26 cellular contexts compared by ENCODE assay signal in genomic region chr16:11425140-11425539, GRCh38.
"Had no signal": no experiment of that assay in that cellular context is flagged by ENCODE, and none has a peak within 500 bp of the region (broad histone marks: within the 10 kb centered on the region; RNA-seq: fewer than 3 reads in every experiment).

No MANE protein-coding gene starts in this region.

- H3K4me1 Mint-ChIP-seq: activated naive CD8-positive, alpha-beta T cell treated with anti-CD3 and anti-CD28 coated beads, Interleukin-2, amount 50 U/mL, for 24 hours had no signal

- DNase-seq: activated CD4-positive, alpha-beta T cell treated with anti-CD3 and anti-CD28 coated beads, Interleukin-2, amount 10 ng/mL, durations not matched to agents 24 days and 14 days; activated CD4-positive, alpha-beta T cell treated with anti-CD3 and anti-CD28 coated beads, Interleukin-2, amount 50 U/mL, for 48 hours; activated CD8-positive, alpha-beta T cell treated with anti-CD3 and anti-CD28 coated beads, Interleukin-2, amount 10 ng/mL, durations not matched to agents 7 days and 5 days; activated gamma-delta T cell; activated naive CD4-positive, alpha-beta T cell treated with Interleukin-2 at 50 U/mL for 16 hours; activated naive CD8-positive, alpha-beta T cell treated with anti-CD3 and anti-CD28 coated beads, Interleukin-2, amount 50 U/mL, for 24 hours; activated T-cell treated with anti-CD3 and anti-CD28 coated beads, Interleukin-2, amount 50 U/mL, for 24 hours; anterior cingulate cortex; Kasumi-1; MG63; NCI-H1092; NCI-H1436 treated with DMSO at 0.1 percent for 48 hours; NCI-H1694 treated with DMSO at 0.1 percent for 48 hours; NCI-H2029; NCI-H345; NCI-H524 treated with DMSO at 0.1 percent for 48 hours; SHP77; SJCRH30; T1000; WERI-Rb-1 had no signal

- H3K4me3 Mint-ChIP-seq: activated CD4-positive, alpha-beta T cell treated with anti-CD3 and anti-CD28 coated beads, Interleukin-2, amount 10 ng/mL, durations not matched to agents 24 days and 14 days; activated CD8-positive, alpha-beta T cell treated with anti-CD3 and anti-CD28 coated beads, Interleukin-2, amount 10 ng/mL, durations not matched to agents 7 days and 5 days; activated naive CD8-positive, alpha-beta T cell; activated naive CD8-positive, alpha-beta T cell treated with anti-CD3 and anti-CD28 coated beads, Interleukin-2, amount 50 U/mL, for 24 hours; activated T-cell treated with anti-CD3 and anti-CD28 coated beads, Interleukin-2, amount 50 U/mL, for 24 hours; brain had no signal

- H3K27ac ChIP-seq: SJCRH30, SK-N-MC, WERI-Rb-1 had no signal

- H3K36me3 Mint-ChIP-seq: activated naive CD8-positive, alpha-beta T cell; brain had no signal

- H3K36me3 ChIP-seq: MG63, SJCRH30, WERI-Rb-1 had no signal

- H3K4me1 ChIP-seq: SJCRH30 had no signal

- FAIRE-seq: bronchial epithelial cell had no signal

- H3K27me3 ChIP-seq: MG63, SJCRH30 had no signal

- H3K9me3 Mint-ChIP-seq: activated CD4-positive, alpha-beta T cell treated with anti-CD3 and anti-CD28 coated beads, Interleukin-2, amount 10 ng/mL, durations not matched to agents 24 days and 14 days; activated naive CD8-positive, alpha-beta T cell treated with anti-CD3 and anti-CD28 coated beads, Interleukin-2, amount 50 U/mL, for 24 hours; activated T-cell treated with anti-CD3 and anti-CD28 coated beads, Interleukin-2, amount 50 U/mL, for 24 hours; activated T-helper 2 cell treated with anti-CD3 and anti-CD28 coated beads, Interferon-gamma antibody, Interleukin-2, Interleukin-4, amounts not matched to agents 10 μg/mL and 5 μg/mL and 100 μg/mL, durations not matched to agents 14 hours and 24 hours and 36 hours had no signal

- H3K9me3 ChIP-seq: MG63, SJCRH30 had no signal

- ATAC-seq: activated CD8-positive, alpha-beta T cell treated with anti-CD3 and anti-CD28 coated beads, Interleukin-2, amount 10 ng/mL, durations not matched to agents 7 days and 5 days; activated naive CD8-positive, alpha-beta T cell treated with anti-CD3 and anti-CD28 coated beads, Interleukin-2, amount 50 U/mL, for 24 hours; Panc1 had no signal

- H3K27ac Mint-ChIP-seq: activated CD4-positive, alpha-beta T cell treated with anti-CD3 and anti-CD28 coated beads, Interleukin-2, amount 10 ng/mL, durations not matched to agents 24 days and 14 days; activated CD8-positive, alpha-beta T cell treated with anti-CD3 and anti-CD28 coated beads, Interleukin-2, amount 10 ng/mL, durations not matched to agents 7 days and 5 days; activated naive CD8-positive, alpha-beta T cell; activated naive CD8-positive, alpha-beta T cell treated with anti-CD3 and anti-CD28 coated beads, Interleukin-2, amount 50 U/mL, for 24 hours; activated T-cell treated with anti-CD3 and anti-CD28 coated beads, Interleukin-2, amount 50 U/mL, for 24 hours; activated T-helper 2 cell treated with anti-CD3 and anti-CD28 coated beads, Interferon-gamma antibody, Interleukin-2, Interleukin-4, amounts not matched to agents 10 μg/mL and 5 μg/mL and 100 μg/mL, durations not matched to agents 14 hours and 24 hours and 36 hours had no signal

- H3K4me3 ChIP-seq: MG63, SJCRH30, SK-N-MC had no signal

- H3K27me3 Mint-ChIP-seq: activated CD4-positive, alpha-beta T cell treated with anti-CD3 and anti-CD28 coated beads, Interleukin-2, amount 10 ng/mL, durations not matched to agents 24 days and 14 days; activated naive CD8-positive, alpha-beta T cell; activated naive CD8-positive, alpha-beta T cell treated with anti-CD3 and anti-CD28 coated beads, Interleukin-2, amount 50 U/mL, for 24 hours; activated T-cell treated with anti-CD3 and anti-CD28 coated beads, Interleukin-2, amount 50 U/mL, for 24 hours had no signal
